ENCODE assay signal across 23 cellular contexts in genomic region chr10:48442809-48443177, GRCh38.
"Had no signal": no experiment of that assay in that cellular context is flagged by ENCODE, and none has a peak within 500 bp of the region (broad histone marks: within the 10 kb centered on the region; RNA-seq: fewer than 3 reads in every experiment).

No MANE protein-coding gene starts in this region.

- H3K27ac Mint-ChIP-seq: effector memory CD8-positive, alpha-beta T cell; naive thymus-derived CD8-positive, alpha-beta T cell; stimulated activated naive B cell treated with anti-CD40 and anti-IgM and Interleukin-4, amounts not matched to agents 10 μg/mL and 1 μg/mL and 100 μg/mL, for 72 hours; stimulated activated naive CD8-positive, alpha-beta T cell treated with anti-CD3 and anti-CD28 coated beads, Interleukin-15, Interleukin-2, amounts not matched to agents 100 ng/mL and 50 ng/mL, for 24 hours had no signal

- DNase-seq: dermis blood vessel endothelial cell; effector memory CD8-positive, alpha-beta T cell; erythroblast; esophagus squamous epithelium; foreskin melanocyte; glutamatergic neuron; heart right ventricle; hippocampal formation; kidney glomerular epithelial cell; left colon; left ventricle myocardium superior; lower lobe of right lung; naive thymus-derived CD8-positive, alpha-beta T cell; stimulated activated CD4-positive, alpha-beta T cell treated with anti-CD3 and anti-CD28 coated beads, Interleukin-2, amount 100 ng/mL, for 24 hours; stimulated activated CD4-positive, alpha-beta T cell treated with anti-CD3 and anti-CD28 coated beads, Interleukin-4, amount 100 ng/mL, for 4 hours; stimulated activated naive B cell treated with anti-CD40 and anti-IgM and Interleukin-4, amounts not matched to agents 10 μg/mL and 1 μg/mL and 100 μg/mL, for 72 hours; transverse colon; upper lobe of right lung; uterus had no signal

- H3K4me3 Mint-ChIP-seq: effector memory CD8-positive, alpha-beta T cell; naive thymus-derived CD8-positive, alpha-beta T cell; stimulated activated naive B cell treated with anti-CD40 and anti-IgM and Interleukin-4, amounts not matched to agents 10 μg/mL and 1 μg/mL and 100 μg/mL, for 72 hours; stimulated activated naive CD8-positive, alpha-beta T cell treated with anti-CD3 and anti-CD28 coated beads, Interleukin-15, Interleukin-2, amounts not matched to agents 100 ng/mL and 50 ng/mL, for 24 hours had no signal

- H3K4me1 Mint-ChIP-seq: stimulated activated naive B cell treated with anti-CD40 and anti-IgM and Interleukin-4, amounts not matched to agents 10 μg/mL and 1 μg/mL and 100 μg/mL, for 72 hours had no signal

- ATAC-seq: effector memory CD8-positive, alpha-beta T cell; heart right ventricle; left colon; left ventricle myocardium superior; lower lobe of right lung; naive thymus-derived CD8-positive, alpha-beta T cell; pancreas; sciatic nerve; stimulated activated naive B cell treated with anti-CD40 and anti-IgM and Interleukin-4, amounts not matched to agents 10 μg/mL and 1 μg/mL and 100 μg/mL, for 72 hours; upper lobe of right lung had no signal

- H3K9me3 Mint-ChIP-seq: effector memory CD8-positive, alpha-beta T cell; naive thymus-derived CD8-positive, alpha-beta T cell; neural crest cell; stimulated activated naive B cell treated with anti-CD40 and anti-IgM and Interleukin-4, amounts not matched to agents 10 μg/mL and 1 μg/mL and 100 μg/mL, for 72 hours; stimulated activated naive CD8-positive, alpha-beta T cell treated with anti-CD3 and anti-CD28 coated beads, Interleukin-15, Interleukin-2, amounts not matched to agents 100 ng/mL and 50 ng/mL, for 24 hours had no signal

- H3K27me3 Mint-ChIP-seq: stimulated activated naive B cell treated with anti-CD40 and anti-IgM and Interleukin-4, amounts not matched to agents 10 μg/mL and 1 μg/mL and 100 μg/mL, for 72 hours; stimulated activated naive CD8-positive, alpha-beta T cell treated with anti-CD3 and anti-CD28 coated beads, Interleukin-15, Interleukin-2, amounts not matched to agents 100 ng/mL and 50 ng/mL, for 24 hours had no signal
